3 cellular contexts compared by ENCODE assay signal in genomic region chr9:76858248-76858647, GRCh38. TPM values are rescaled to one million over a fixed set of nuclear protein-coding genes. Genes with fewer than 3 reads are reported as not detected.
"Had no signal": no experiment of that assay in that cellular context is flagged by ENCODE, and none has a peak within 500 bp of the region (broad histone marks: within the 10 kb centered on the region; RNA-seq: fewer than 3 reads in every experiment).

No MANE protein-coding gene starts in this region.

RNA-seq across cellular contexts. Expression of gene PRUNE2, which starts 47.7 kb away (rescaled TPM):
- total RNA-seq: HT-29 had no signal
- polyA plus RNA-seq: HepG2, IgD-negative memory B cell had no signal
